In genomic region chr7:42931834-42932651, GRCh38 we compare ENCODE assay signal across 8 cellular contexts. TPM values are rescaled to one million over a fixed set of nuclear protein-coding genes. Genes with fewer than 3 reads are reported as not detected.
DNase-seq lines count a peak whose midpoint lies in the region; ATAC-seq and TF ChIP-seq lines count a peak whose summit lies in the region.

Gene MRPL32, plus strand, starts transcription at chr7:42932376. Its CDS starts 11 bp downstream, at chr7:42932387.
Gene PSMA2, minus strand, starts transcription at chr7:42932174. Its CDS starts 16 bp downstream, at chr7:42932158.

- intact Hi-C loops in activated CD4-positive, alpha-beta memory T cell treated with anti-CD3 and anti-CD28 coated beads for 36 hours (cut with micrococcal nuclease): loop anchor here (1.0 to 10.0 kb wide), 8 partner anchors 8 to 1051 kb away; partner anchors contain the start of genes C7orf25, COA1 and STK17A
- intact Hi-C loops in dorsolateral prefrontal cortex (cut with DNase I): loop anchor here (1.0 to 10.0 kb wide), 4 partner anchors 20 to 523 kb away; partner anchors contain the start of genes C7orf25 (in 1 of the 2) and HECW1 (in 1 of the 2)

- ATAC-seq in GM19438 (IDR thresholded peaks at IDR 0.05; ENCODE audit: low read depth, unreplicated experiment): peak; percentile 98
- peak; percentile 98 for ATAC-seq in HG03575 (IDR thresholded peaks at IDR 0.05; ENCODE audit: extremely low read depth, insufficient number of reproducible peaks, low FRiP score, unreplicated experiment)

- peaks cover 2 to 19% (median 14%) of the 10 kb centered on the region in 4 donors for H3K36me3 ChIP-seq in liver (ENCODE audit: control insufficient read depth in 4 of 4, insufficient read depth in 3 of 4, low read depth in 1 of 4, low read length in 3 of 4)

- peak; percentile 22 to 35 for TF ChIP-seq RAD21 in liver (IDR thresholded peaks at IDR 0.05)

- WGBS in liver: under 1% methylated on average over 56 of the region's 56 CpGs

- POLR2A ChIA-PET in activated CD4-positive, alpha-beta memory T cell treated with anti-CD3 and anti-CD28 coated beads for 36 hours (lab: Charles Lee): interaction anchor here (0.6 to 2.9 kb wide), 11 partner anchors 9 to 651 kb away, joined by 3 to 11 read pairs (median 4); partner anchors contain the start of genes C7orf25 and STK17A

- H3K4me3 ChIP-seq in dorsolateral prefrontal cortex (peak within 1 kb of the TSS; percentile 58 to 100 (median 91)), liver (ENCODE audit: low read depth in 1 of 3, low read length in 3 of 3) (peak within 1 kb of the TSS; percentile 74 to 95 (median 94))

- H3K27ac ChIP-seq in dorsolateral prefrontal cortex (peak within 1 kb of the TSS in 53 of 59 donors; percentile 2 to 92 (median 77)), liver (ENCODE audit: low read depth in 1 of 2, low read length in 2 of 2) (peak within 1 kb of the TSS; percentile 73 to 96)

- peak within 1 kb of the TSS; percentile 74 to 99 for H3K9ac ChIP-seq in liver (ENCODE audit: low read depth in 1 of 2, low read length in 2 of 2)

- CTCF ChIA-PET in activated CD4-positive, alpha-beta memory T cell treated with anti-CD3 and anti-CD28 coated beads for 36 hours (lab: Charles Lee): interaction anchor here (0.7 to 2.4 kb wide), 8 partner anchors 9 to 907 kb away, joined by 3 to 18 read pairs (median 4); partner anchors contain the start of genes C7orf25 and STK17A

- no peaks in the 10 kb centered on the region for H3K9me3 ChIP-seq in liver (ENCODE audit: control insufficient read depth in 4 of 4, low read length in 3 of 4)

- TF ChIP-seq CTCF in dorsolateral prefrontal cortex (IDR thresholded peaks at IDR 0.05 in 54 of 56, conservative IDR thresholded peaks at IDR 0.05 in 2 of 56; ENCODE audit: low read depth in 1 of 56, partially characterized antibody in 56 of 56): peak in 25 of 56 donors; percentile 7 to 56 (median 24)
- no peak for TF ChIP-seq CTCF in liver (IDR thresholded peaks at IDR 0.05; ENCODE audit: low read depth, low read length, missing input control)

- H3K4me3 Mint-ChIP-seq in activated CD4-positive, alpha-beta memory T cell treated with anti-CD3 and anti-CD28 coated beads for 36 hours: peak within 1 kb of the TSS; percentile 100

- peak within 1 kb of the TSS; percentile 100 for H3K27ac Mint-ChIP-seq in activated CD4-positive, alpha-beta memory T cell treated with anti-CD3 and anti-CD28 coated beads for 36 hours

- H3K27me3 Mint-ChIP-seq in activated CD4-positive, alpha-beta memory T cell treated with anti-CD3 and anti-CD28 coated beads for 36 hours: no peaks in the 10 kb centered on the region

- H3K4me1 ChIP-seq in liver (ENCODE audit: control insufficient read depth in 4 of 4, insufficient read depth in 4 of 4, low read length in 3 of 4): peaks cover 10 to 57% (median 35%) of the 10 kb centered on the region in 4 donors

- H3K9me3 Mint-ChIP-seq in activated CD4-positive, alpha-beta memory T cell treated with anti-CD3 and anti-CD28 coated beads for 36 hours: no peaks in the 10 kb centered on the region

- peaks cover 60% of the 10 kb centered on the region for H3K4me1 Mint-ChIP-seq in activated CD4-positive, alpha-beta memory T cell treated with anti-CD3 and anti-CD28 coated beads for 36 hours (ENCODE audit: low read depth)

- no peaks in the 10 kb centered on the region for H3K27me3 ChIP-seq in dorsolateral prefrontal cortex
- H3K27me3 ChIP-seq in liver (ENCODE audit: control insufficient read depth in 4 of 4, insufficient read depth in 4 of 4, low read length in 3 of 4): no peaks in the 10 kb centered on the region

- peak; percentile 99 for DNase-seq in CD1c-positive myeloid dendritic cell (ENCODE audit: extremely low spot score)
- DNase-seq in NCI-H82 treated with DMSO at 0.1 percent for 48 hours (lab: John Stamatoyannopoulos, UW; ENCODE audit: unreplicated experiment): peak; percentile 94
- DNase-seq in activated CD4-positive, alpha-beta memory T cell treated with anti-CD3 and anti-CD28 coated beads for 36 hours: peak; percentile 96
- peak; percentile 91 to 97 (median 96) for DNase-seq in dorsolateral prefrontal cortex
- DNase-seq in stimulated activated CD4-positive, alpha-beta T cell treated with anti-CD3 and anti-CD28 coated beads, Interleukin-4, amount 100 ng/mL, for 24 hours: peak; percentile 96

- H3K36me3 Mint-ChIP-seq in activated CD4-positive, alpha-beta memory T cell treated with anti-CD3 and anti-CD28 coated beads for 36 hours: peaks cover 43% of the 10 kb centered on the region

TF ChIP-seq in liver, 16 proteins besides CTCF, POLR2A, EP300 and RAD21:
- TF ChIP-seq EGR1 (IDR thresholded peaks at IDR 0.05; ENCODE audit: low read depth in 2 of 2) (no peak), YY1 (IDR thresholded peaks at IDR 0.05) (peak; percentile 99), ZBTB33 (IDR thresholded peaks at IDR 0.05) (peak; percentile 43), HNF4A (conservative IDR thresholded peaks at IDR 0.05) (peak in 1 of 2 donors; percentile 5), SP1 (IDR thresholded peaks at IDR 0.05) (peak; percentile 71), RXRA (IDR thresholded peaks at IDR 0.05) (peak; percentile 16 to 22), JUND (IDR thresholded peaks at IDR 0.05) (no peak), NR2F2 (IDR thresholded peaks at IDR 0.05) (no peak), TAF1 (conservative IDR thresholded peaks at IDR 0.05) (peak; percentile 78), FOXA2 (IDR thresholded peaks at IDR 0.05) (no peak), GABPA (IDR thresholded peaks at IDR 0.05 in 1 of 2, conservative IDR thresholded peaks at IDR 0.05 in 1 of 2) (peak in 1 of 2 donors; percentile 66), MAX (IDR thresholded peaks at IDR 0.05) (peak; percentile 88), REST (IDR thresholded peaks at IDR 0.05) (peak; percentile 63), HNF4G (IDR thresholded peaks at IDR 0.05) (no peak)

RNA-seq across cellular contexts. Expression of gene MRPL32, which starts in this region (rescaled TPM):
- total RNA-seq in activated CD4-positive, alpha-beta memory T cell treated with anti-CD3 and anti-CD28 coated beads for 36 hours: 10 to 100 TPM; 59.3 to 63.6 TPM
- total RNA-seq in dorsolateral prefrontal cortex: 10 to 100 TPM; 17.8 to 51.0 (median 35.6) TPM
- total RNA-seq in liver: 10 to 100 TPM; 23.6 to 42.1 TPM
- polyA plus RNA-seq in liver: 10 to 100 TPM; 53.6 to 94.7 TPM

RNA-seq across cellular contexts. Expression of gene PSMA2, which starts in this region (rescaled TPM):
- total RNA-seq in activated CD4-positive, alpha-beta memory T cell treated with anti-CD3 and anti-CD28 coated beads for 36 hours: 100 to 1,000 TPM; 196 to 200 TPM
- total RNA-seq in dorsolateral prefrontal cortex (10 to 100 TPM; 17.0 to 46.6 (median 32.7) TPM), liver (10 to 100 TPM; 24.8 to 64.2 TPM)
- 100 to 1,000 TPM in 1 of 2 donors, 10 to 100 TPM in 1; 83.3 to 221 TPM for polyA plus RNA-seq in liver

Comparison
In these comparisons a context has a peak if more than half of its experiments do, and no peak if none do; other contexts are left out.
1. Peak in every context shown above with its lines: DNase-seq, ATAC-seq, H3K4me3 ChIP-seq and H3K27ac ChIP-seq.